ENCODE assay signal across 18 cellular contexts in genomic region chr5:173051746-173052145, GRCh38. TPM values are rescaled to one million over a fixed set of nuclear protein-coding genes. Genes with fewer than 3 reads are reported as not detected.
DNase-seq lines count a peak whose midpoint lies in the region; ATAC-seq lines count a peak whose summit lies in the region.
"Had no signal": no experiment of that assay in that cellular context is flagged by ENCODE, and none has a peak within 500 bp of the region (broad histone marks: within the 10 kb centered on the region; RNA-seq: fewer than 3 reads in every experiment).

No MANE protein-coding gene starts in this region.

- peak overlapping the region; percentile 39 for H3K9ac ChIP-seq in skeletal muscle satellite cell (ENCODE audit: low read depth, low read length)

- no peaks in the 10 kb centered on the region for H3K36me3 ChIP-seq in skeletal muscle satellite cell (ENCODE audit: insufficient read depth, low read length)
- H3K36me3 ChIP-seq: BE2C, left lung had no signal

- DNase-seq in ELR (ENCODE audit: low read depth) (peak; percentile 91), NCI-H82 treated with DMSO at 0.1 percent for 48 hours (lab: John Stamatoyannopoulos, UW; ENCODE audit: unreplicated experiment) (peak; percentile 7), fibroblast of gingiva (ENCODE audit: low read depth) (peak; percentile 30), NCI-H446 treated with DMSO at 0.1 percent for 48 hours (lab: John Stamatoyannopoulos, UW) (no peak), NCI-H774 (lab: John Stamatoyannopoulos, UW) (no peak)
- DNase-seq: activated CD4-positive, alpha-beta T cell treated with anti-CD3 and anti-CD28 coated beads for 4 hours; activated CD8-positive, alpha-beta memory T cell treated with anti-CD3 and anti-CD28 coated beads, Interleukin-2, amount 10 ng/mL, durations not matched to agents 7 days and 5 days; BE2C; dorsolateral prefrontal cortex; GOT3; left lung; MV-4-11; NCI-H1694 treated with DMSO at 0.1 percent for 48 hours; NCI-H2227 treated with DMSO at 0.1 percent for 48 hours; NK-92 treated with Interleukin-12 subunit alpha and Interleukin-12 subunit beta, amount 100 ng/mL, for 24 hours; RPMI8226 had no signal

- H3K4me1 ChIP-seq in skeletal muscle satellite cell (ENCODE audit: control insufficient read depth, insufficient read depth, low read length), result peaks cover 37% of the 10 kb centered on the region
- H3K4me1 ChIP-seq: BE2C had no signal

- peak overlapping the region; percentile 20 for H3K4me3 ChIP-seq in skeletal muscle satellite cell (ENCODE audit: low read length)
- H3K4me3 ChIP-seq: dorsolateral prefrontal cortex, left lung had no signal

- peak overlapping the region; percentile 80 for H3K4me2 ChIP-seq in skeletal muscle satellite cell (ENCODE audit: low read length)

- no peaks in the 10 kb centered on the region for H3K9me3 ChIP-seq in skeletal muscle satellite cell (replicated peaks; ENCODE audit: low read length)
- H3K9me3 ChIP-seq: BE2C, left lung had no signal

- no peak for ATAC-seq in HG03280 (IDR thresholded peaks at IDR 0.05; ENCODE audit: unreplicated experiment)
- ATAC-seq: activated CD8-positive, alpha-beta memory T cell treated with anti-CD3 and anti-CD28 coated beads, Interleukin-2, amount 10 ng/mL, durations not matched to agents 7 days and 5 days; left lung had no signal

- no peaks in the 10 kb centered on the region for H3K27me3 ChIP-seq in skeletal muscle satellite cell (ENCODE audit: control insufficient read depth, insufficient read depth, low read length)
- H3K27me3 ChIP-seq: dorsolateral prefrontal cortex had no signal

RNA-seq across cellular contexts. Expression of gene CREBRF, which starts 4.4 kb away (rescaled TPM):
- 6.1 and 8.1 TPM in 2 replicates for total RNA-seq in skeletal muscle satellite cell (2012; rRNA removed)

Comparison
In these comparisons a context has a peak if more than half of its experiments do, and no peak if none do; other contexts are left out.
1. DNase-seq: peak in ELR (single experiment), NCI-H82 treated with DMSO at 0.1 percent for 48 hours (single experiment) and fibroblast of gingiva (single experiment); none in NCI-H446 treated with DMSO at 0.1 percent for 48 hours (single experiment) and NCI-H774 (single experiment).